Comparison of ENCODE assay signal across 22 cellular contexts in the genomic region with DNA sequence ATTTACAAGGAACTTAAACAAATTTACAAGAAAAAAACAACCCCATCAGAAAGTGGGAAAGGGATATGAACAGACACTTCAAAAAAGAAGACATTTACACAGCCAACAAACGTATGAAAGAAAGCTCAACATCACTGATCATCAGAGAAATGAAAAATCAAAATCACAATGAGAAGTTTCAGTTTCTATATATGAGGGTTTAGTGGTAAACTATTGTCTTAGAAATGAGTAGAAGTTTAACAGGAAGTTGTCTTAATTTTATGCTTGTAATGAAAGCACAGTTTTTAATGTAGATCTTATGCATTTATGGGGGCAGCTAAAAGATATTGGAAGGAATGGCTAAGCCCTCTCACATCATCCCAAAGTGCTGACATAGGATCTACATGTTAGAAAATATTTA.
DNase-seq lines count a peak whose midpoint lies in the region; ATAC-seq and TF ChIP-seq lines count a peak whose summit lies in the region.
"Had no signal": no experiment of that assay in that cellular context is flagged by ENCODE, and none has a peak within 500 bp of the region (broad histone marks: within the 10 kb centered on the region; RNA-seq: fewer than 3 reads in every experiment).

No MANE protein-coding gene starts in this region.

- POLR2A ChIA-PET in GM10248 (lab: Yijun Ruan, JAX), result interaction anchor here (0.6 kb wide), 1 partner anchor 34 kb away, joined by 4 read pairs; no protein-coding TSS in a partner anchor

- H3K4me3 Mint-ChIP-seq in stimulated activated memory B cell treated with anti-CD40 and anti-IgM and Interleukin-4, amounts not matched to agents 10 μg/mL and 1 μg/mL and 100 μg/mL, for 72 hours, result no peak overlapping the region
- H3K4me3 Mint-ChIP-seq: activated CD4-positive, alpha-beta memory T cell treated with anti-CD3 and anti-CD28 coated beads, Interleukin-2, amount 10 ng/mL, durations not matched to agents 7 days and 5 days; activated T-cell treated with anti-CD3 and anti-CD28 coated beads, Interleukin-2, amount 50 U/mL, for 4 hours; WTC11 had no signal

- no peaks in the 10 kb centered on the region for H3K9me3 Mint-ChIP-seq in stimulated activated memory B cell treated with anti-CD40 and anti-IgM and Interleukin-4, amounts not matched to agents 10 μg/mL and 1 μg/mL and 100 μg/mL, for 72 hours
- H3K9me3 Mint-ChIP-seq: activated CD4-positive, alpha-beta memory T cell treated with anti-CD3 and anti-CD28 coated beads, Interleukin-2, amount 10 ng/mL, durations not matched to agents 7 days and 5 days; activated T-cell treated with anti-CD3 and anti-CD28 coated beads, Interleukin-2, amount 50 U/mL, for 4 hours; WTC11 had no signal

- H3K36me3 Mint-ChIP-seq in stimulated activated memory B cell treated with anti-CD40 and anti-IgM and Interleukin-4, amounts not matched to agents 10 μg/mL and 1 μg/mL and 100 μg/mL, for 72 hours, result no peaks in the 10 kb centered on the region
- H3K36me3 Mint-ChIP-seq: activated naive CD4-positive, alpha-beta T cell treated with anti-CD3 and anti-CD28 coated beads, Interleukin-2, amount 50 U/mL, for 72 hours; WTC11 had no signal

- no peak for DNase-seq in effector CD8-positive, alpha-beta T cell (lab: John Stamatoyannopoulos, UW)
- DNase-seq in GM10248 (ENCODE audit: extremely low spot score) (no peak), COLO829 (ENCODE audit: low spot score) (no peak)
- DNase-seq: activated CD4-positive, alpha-beta memory T cell treated with anti-CD3 and anti-CD28 coated beads, Interleukin-2, amount 10 ng/mL, durations not matched to agents 7 days and 5 days; activated T-cell treated with anti-CD3 and anti-CD28 coated beads, Interleukin-2, amount 50 U/mL, for 4 hours; C1 segment of cervical spinal cord; GF-D8; lower lobe of right lung; NCI-H1092; NCI-H2029 treated with DMSO at 0.1 percent for 48 hours; NCI-H526 treated with DMSO at 0.1 percent for 48 hours; SIG-M5; stimulated activated CD4-positive, alpha-beta T cell treated with anti-CD3 and anti-CD28 coated beads, Interleukin-15, amount 100 ng/mL, for 24 hours; stimulated activated naive CD4-positive, alpha-beta T cell; thyroid gland had no signal

- no peaks in the 10 kb centered on the region for H3K27me3 Mint-ChIP-seq in stimulated activated memory B cell treated with anti-CD40 and anti-IgM and Interleukin-4, amounts not matched to agents 10 μg/mL and 1 μg/mL and 100 μg/mL, for 72 hours
- H3K27me3 Mint-ChIP-seq: activated CD4-positive, alpha-beta memory T cell treated with anti-CD3 and anti-CD28 coated beads, Interleukin-2, amount 10 ng/mL, durations not matched to agents 7 days and 5 days had no signal

- ATAC-seq in GM18502 (IDR thresholded peaks at IDR 0.05; ENCODE audit: poor library complexity, unreplicated experiment) (peak; percentile 63), GM19351 (IDR thresholded peaks at IDR 0.05; ENCODE audit: unreplicated experiment) (peak; percentile 83), HG02852 (IDR thresholded peaks at IDR 0.05; ENCODE audit: unreplicated experiment) (peak; percentile 70), HG03457 (IDR thresholded peaks at IDR 0.05; ENCODE audit: unreplicated experiment) (peak; percentile 74)
- no peak for ATAC-seq in stimulated activated memory B cell treated with anti-CD40 and anti-IgM and Interleukin-4, amounts not matched to agents 10 μg/mL and 1 μg/mL and 100 μg/mL, for 72 hours
- ATAC-seq: activated naive CD4-positive, alpha-beta T cell treated with anti-CD3 and anti-CD28 coated beads, Interleukin-2, amount 50 U/mL, for 72 hours; activated T-cell treated with anti-CD3 and anti-CD28 coated beads, Interleukin-2, amount 50 U/mL, for 4 hours; lower lobe of right lung; WTC11 had no signal

- no peak for TF ChIP-seq CTCF in GM10248 (IDR thresholded peaks at IDR 0.05; ENCODE audit: control extremely low read depth, extremely low read depth, low read depth, missing control alignments)

- CTCF ChIA-PET in GM10248 (lab: Yijun Ruan, JAX), result interaction anchor here (0.7 kb wide), 1 partner anchor 12 kb away, joined by 3 read pairs; no protein-coding TSS in a partner anchor

- H3K4me1 Mint-ChIP-seq in stimulated activated memory B cell treated with anti-CD40 and anti-IgM and Interleukin-4, amounts not matched to agents 10 μg/mL and 1 μg/mL and 100 μg/mL, for 72 hours, result no peaks in the 10 kb centered on the region
- H3K4me1 Mint-ChIP-seq: WTC11 had no signal

- no peak overlapping the region for H3K27ac Mint-ChIP-seq in stimulated activated memory B cell treated with anti-CD40 and anti-IgM and Interleukin-4, amounts not matched to agents 10 μg/mL and 1 μg/mL and 100 μg/mL, for 72 hours
- H3K27ac Mint-ChIP-seq: activated CD4-positive, alpha-beta memory T cell treated with anti-CD3 and anti-CD28 coated beads, Interleukin-2, amount 10 ng/mL, durations not matched to agents 7 days and 5 days; activated naive CD4-positive, alpha-beta T cell treated with anti-CD3 and anti-CD28 coated beads, Interleukin-2, amount 50 U/mL, for 72 hours; WTC11 had no signal
